8 cellular contexts compared by ENCODE assay signal in the genomic region with DNA sequence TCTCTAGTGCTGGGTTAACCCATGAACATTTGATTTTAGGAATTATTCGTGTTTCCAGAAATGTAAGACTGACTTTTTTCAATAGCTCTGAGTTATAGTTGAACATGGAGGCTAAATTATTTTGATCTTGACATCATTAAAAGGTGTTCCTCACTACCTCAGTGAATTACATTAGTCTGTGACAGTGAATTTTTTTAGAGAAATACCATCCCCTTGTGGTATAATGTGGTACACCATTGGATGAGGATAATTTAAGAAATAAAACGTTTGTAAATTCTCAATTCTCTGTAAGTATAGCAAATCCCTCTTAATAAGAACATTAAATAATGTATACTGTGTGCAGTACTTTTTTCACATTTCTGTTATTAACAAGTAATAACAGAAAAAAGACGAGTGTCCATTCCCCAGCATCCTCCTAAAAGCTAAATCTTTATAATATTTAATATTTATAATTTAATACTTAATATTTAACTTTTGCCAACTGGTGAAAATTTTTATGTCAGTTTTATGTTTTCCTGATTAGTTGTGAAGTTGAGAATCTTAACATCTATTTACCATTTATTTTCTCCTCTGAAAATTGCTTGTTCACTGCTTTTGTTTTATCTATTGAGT.
DNase-seq lines count a peak whose midpoint lies in the region; ATAC-seq and TF ChIP-seq lines count a peak whose summit lies in the region.

No MANE protein-coding gene starts in this region.

- H3K4me2 ChIP-seq in PC-3 (ENCODE audit: low read length) = no peak overlapping the region

- TF ChIP-seq POLR2A in uterus (IDR thresholded peaks at IDR 0.05) = no peak

- no peak overlapping the region for H3K27ac ChIP-seq in PC-3 (ENCODE audit: low read length)
- no peak overlapping the region for H3K27ac ChIP-seq in foreskin keratinocyte
- H3K27ac ChIP-seq in uterus = no peak overlapping the region

- H3K9me2 ChIP-seq in PC-3 (replicated peaks; ENCODE audit: low read length) = no peaks in the 10 kb centered on the region

- no peaks in the 10 kb centered on the region for H4K20me1 ChIP-seq in PC-3 (ENCODE audit: low read length)

- H3F3A ChIP-seq in PC-3 (ENCODE audit: low read length, unreplicated experiment) = no peaks in the 10 kb centered on the region

- TF ChIP-seq CTCF in AG09319 (IDR thresholded peaks at IDR 0.05; ENCODE audit: low read depth, low read length) (peak; percentile 92), PC-3 (conservative IDR thresholded peaks at IDR 0.05; ENCODE audit: low read depth, low read length) (peak; percentile 89), foreskin keratinocyte (conservative IDR thresholded peaks at IDR 0.05) (peak; percentile 82), uterus (IDR thresholded peaks at IDR 0.05) (peak in 3 of 4 experiments; percentile 34 to 39 (median 38))

- no peak overlapping the region for H2AFZ ChIP-seq in PC-3 (ENCODE audit: low read length)

- no peaks in the 10 kb centered on the region for H3K27me3 ChIP-seq in PC-3 (ENCODE audit: low read length)
- no peaks in the 10 kb centered on the region for H3K27me3 ChIP-seq in foreskin keratinocyte
- no peaks in the 10 kb centered on the region for H3K27me3 ChIP-seq in uterus

- H3K4me1 ChIP-seq in PC-3 (ENCODE audit: insufficient read depth, low read length) (0 out of 2 replicates have a peak, but pooled peaks cover 7% of the 10 kb centered on the region), foreskin keratinocyte (no peaks in the 10 kb centered on the region), uterus (no peaks in the 10 kb centered on the region)

- POLR2A ChIA-PET in PC-3 (lab: Charles Lee; ENCODE audit: unreplicated experiment) = interaction anchor here (0.6 kb wide), 2 partner anchors 22 to 1685 kb away, joined by 3 to 5 read pairs; no protein-coding TSS in a partner anchor

- no peak overlapping the region for H3K9ac ChIP-seq in PC-3 (ENCODE audit: low read length)

- ATAC-seq in GM21526 (IDR thresholded peaks at IDR 0.05; ENCODE audit: low FRiP score, unreplicated experiment) (peak; percentile 55), PC-3 (peak; percentile 56), foreskin keratinocyte (peak; percentile 64)

- CTCF ChIA-PET in PC-3 (lab: Charles Lee) = no interaction called here

- H3K4me3 ChIP-seq in PC-3 (ENCODE audit: low read length) = no peak overlapping the region
- H3K4me3 ChIP-seq in uterus = no peak overlapping the region

- BruUV-seq in PC-3 (replicated peaks; lab: Mats Ljungman, UMichigan) = no TSS peak

- peak; percentile 1 for DNase-seq in AG09319 (ENCODE audit: extremely low read depth, low read depth)
- DNase-seq in PC-3 = peak; percentile 61
- DNase-seq in foreskin keratinocyte = peak in 1 of 2 donors; percentile 19
- no peak for DNase-seq in uterus
- DNase-seq in activated CD4-positive, CD25-positive, alpha-beta regulatory T cell (lab: John Stamatoyannopoulos, UW) = no peak
- no peak for DNase-seq in H4 (ENCODE audit: low spot score)
- no peak for DNase-seq in stimulated activated CD4-positive, alpha-beta T cell treated with anti-CD3 and anti-CD28 coated beads, Interleukin-1b, Interleukin-23, amount 100 ng/mL, for 48 hours

- H3K36me3 ChIP-seq in PC-3 (ENCODE audit: low read depth, low read length) (no peaks in the 10 kb centered on the region), uterus (no peaks in the 10 kb centered on the region)

- H3K9me3 ChIP-seq in PC-3 (ENCODE audit: low read length) (no peaks in the 10 kb centered on the region), uterus (no peaks in the 10 kb centered on the region)

- H3K79me2 ChIP-seq in PC-3 (ENCODE audit: low read length) = no peaks in the 10 kb centered on the region

- intact Hi-C loops in PC-3 (cut with micrococcal nuclease) = loop anchor here (1.0 to 5.0 kb wide), 5 partner anchors 85 to 655 kb away; no protein-coding TSS in a partner anchor
- intact Hi-C loops in uterus (cut with DNase I; ENCODE audit: low total_unique reads) = no loop called here

Comparison
In these comparisons a context has a peak if more than half of its experiments do, and no peak if none do; other contexts are left out.
1. DNase-seq: peak in AG09319 (single experiment) and PC-3 (single experiment); none in uterus (0 of 2), activated CD4-positive, CD25-positive, alpha-beta regulatory T cell (0 of 4), H4 (single experiment) and stimulated activated CD4-positive, alpha-beta T cell treated with anti-CD3 and anti-CD28 coated beads, Interleukin-1b, Interleukin-23, amount 100 ng/mL, for 48 hours (single experiment).
2. CTCF ChIP-seq: peak in every context shown above with its lines; median percentile 92 in AG09319; 89 in PC-3; 82 in foreskin keratinocyte; 38 in uterus.
3. Peak in every context shown above with its lines, with median percentiles within 50 percentile points of each other: ATAC-seq.